In the genomic region with DNA sequence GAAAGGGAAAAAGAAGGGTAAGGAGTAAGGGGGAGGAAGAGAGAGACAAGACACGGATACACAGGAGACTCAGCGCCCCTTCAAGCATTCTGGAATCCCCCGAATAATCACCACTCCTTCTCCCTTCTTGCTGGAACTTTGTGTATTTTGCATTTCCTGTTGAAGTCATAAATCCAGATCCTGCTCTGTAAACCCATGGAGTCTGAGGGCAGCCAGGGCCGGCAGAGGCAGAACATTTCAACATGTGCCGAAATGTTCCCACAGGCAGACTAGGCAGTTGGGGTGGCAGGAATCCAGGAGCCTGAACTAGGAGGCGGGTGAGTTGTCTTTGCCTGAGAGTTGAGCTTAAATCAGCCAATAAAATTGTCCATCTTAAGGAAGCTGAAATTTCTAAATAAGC, we compare ENCODE assay signal across 8 cellular contexts.
DNase-seq lines count a peak whose midpoint lies in the region; ATAC-seq and TF ChIP-seq lines count a peak whose summit lies in the region.

No MANE protein-coding gene starts in this region.

- TF ChIP-seq CTCF in PC-3 (conservative IDR thresholded peaks at IDR 0.05; ENCODE audit: low read depth, low read length), result no peak
- no peak for TF ChIP-seq CTCF in esophagus muscularis mucosa (IDR thresholded peaks at IDR 0.05)
- TF ChIP-seq CTCF in mesothelial cell of epicardium (IDR thresholded peaks at IDR 0.05; ENCODE audit: unreplicated experiment), result no peak
- no peak for TF ChIP-seq CTCF in tibial nerve (IDR thresholded peaks at IDR 0.05)
- no peak for TF ChIP-seq CTCF in natural killer cell (IDR thresholded peaks at IDR 0.05)
- no peak for TF ChIP-seq CTCF in Caco-2 (IDR thresholded peaks at IDR 0.05; ENCODE audit: insufficient read depth in 1 of 2, low read depth in 1 of 2, low read length in 1 of 2, severe bottlenecking in 1 of 2, unreplicated experiment in 1 of 2)

- no TSS peak for BruUV-seq in PC-3 (replicated peaks; lab: Mats Ljungman, UMichigan)
- BruUV-seq in Caco-2 (replicated peaks; lab: Mats Ljungman, UMichigan), result no TSS peak

- H3K4me1 Mint-ChIP-seq in mesothelial cell of epicardium (peaks cover 33% of the 10 kb centered on the region), natural killer cell (peaks cover 7 to 12% of the 10 kb centered on the region in 2 donors), Caco-2 (ENCODE audit: low read depth, unreplicated experiment) (no peaks in the 10 kb centered on the region)

- no peaks in the 10 kb centered on the region for H3K36me3 ChIP-seq in PC-3 (ENCODE audit: low read depth, low read length)
- H3K36me3 ChIP-seq in esophagus muscularis mucosa, result no peaks in the 10 kb centered on the region
- no peaks in the 10 kb centered on the region for H3K36me3 ChIP-seq in tibial nerve
- no peaks in the 10 kb centered on the region for H3K36me3 ChIP-seq in Caco-2 (ENCODE audit: control insufficient read depth, insufficient read depth, low read length)

- intact Hi-C loops in PC-3 (cut with micrococcal nuclease) (no loop called here), esophagus muscularis mucosa (cut with DNase I) (no loop called here), natural killer cell (cut with micrococcal nuclease) (no loop called here), Caco-2 (cut with micrococcal nuclease; ENCODE audit: unreplicated experiment) (no loop called here)

- no peaks in the 10 kb centered on the region for H3K27me3 ChIP-seq in PC-3 (ENCODE audit: low read length)
- H3K27me3 ChIP-seq in esophagus muscularis mucosa, result no peaks in the 10 kb centered on the region
- H3K27me3 ChIP-seq in tibial nerve, result no peaks in the 10 kb centered on the region
- no peaks in the 10 kb centered on the region for H3K27me3 ChIP-seq in Caco-2 (replicated peaks; ENCODE audit: control insufficient read depth, insufficient read depth, low read length)

- H3K9me3 ChIP-seq in PC-3 (ENCODE audit: low read length) (no peaks in the 10 kb centered on the region), esophagus muscularis mucosa (no peaks in the 10 kb centered on the region), tibial nerve (no peaks in the 10 kb centered on the region), Caco-2 (no peaks in the 10 kb centered on the region)

- H3K36me3 Mint-ChIP-seq in mesothelial cell of epicardium (no peaks in the 10 kb centered on the region), natural killer cell (no peaks in the 10 kb centered on the region), Caco-2 (ENCODE audit: insufficient read depth, unreplicated experiment) (no peaks in the 10 kb centered on the region)

- ATAC-seq in PC-3 (peak; percentile 58), natural killer cell (no peak)

- H3K27me3 Mint-ChIP-seq in mesothelial cell of epicardium (ENCODE audit: low read depth), result peaks cover 24% of the 10 kb centered on the region
- H3K27me3 Mint-ChIP-seq in natural killer cell (ENCODE audit: low read depth in 2 of 2), result peaks cover 16 to 48% of the 10 kb centered on the region in 2 donors
- H3K27me3 Mint-ChIP-seq in Caco-2 (ENCODE audit: insufficient read depth, unreplicated experiment), result peaks cover 34% of the 10 kb centered on the region

- H2AFZ ChIP-seq in PC-3 (ENCODE audit: low read length), result no peak overlapping the region

- H3K4me3 Mint-ChIP-seq in mesothelial cell of epicardium (no peak overlapping the region), natural killer cell (no peak overlapping the region), Caco-2 (ENCODE audit: unreplicated experiment) (no peak overlapping the region)

- H3K4me1 ChIP-seq in PC-3 (ENCODE audit: insufficient read depth, low read length), result peaks cover 37% of the 10 kb centered on the region
- H3K4me1 ChIP-seq in esophagus muscularis mucosa, result peaks cover 78 to 86% (median 80%) of the 10 kb centered on the region in 4 donors
- peaks cover 0 to 96% (median 24%) of the 10 kb centered on the region in 4 donors for H3K4me1 ChIP-seq in tibial nerve
- no peaks in the 10 kb centered on the region for H3K4me1 ChIP-seq in Caco-2

- H3K27ac Mint-ChIP-seq in mesothelial cell of epicardium (peak overlapping the region; percentile 28), natural killer cell (no peak overlapping the region), Caco-2 (ENCODE audit: unreplicated experiment) (no peak overlapping the region)

- DNase-seq in PC-3 (peak; percentile 54), esophagus muscularis mucosa (ENCODE audit: extremely low spot score) (peak; percentile 95), mesothelial cell of epicardium (ENCODE audit: low spot score in 2 of 2, unreplicated experiment in 2 of 2) (no peak), tibial nerve (ENCODE audit: low spot score in 2 of 2) (peak; percentile 86 to 92), natural killer cell (no peak), kidney tubule cell (ENCODE audit: low spot score) (no peak), Caco-2 (no peak)
- no peak for DNase-seq in activated effector memory CD4-positive, alpha-beta T cell treated with anti-CD3 and anti-CD28 coated beads, Interleukin-2, amount 50 U/mL, for 16 hours

- no peaks in the 10 kb centered on the region for H3F3A ChIP-seq in PC-3 (ENCODE audit: low read length, unreplicated experiment)

- H3K4me2 ChIP-seq in PC-3 (ENCODE audit: low read length), result peak overlapping the region; percentile 9; the same call in 1 of the 2 replicates

- TF ChIP-seq POLR2A in esophagus muscularis mucosa (IDR thresholded peaks at IDR 0.05; ENCODE audit: low read depth) (no peak), tibial nerve (IDR thresholded peaks at IDR 0.05) (no peak)

- H3K4me3 ChIP-seq in PC-3 (ENCODE audit: low read length) (no peak overlapping the region), esophagus muscularis mucosa (no peak overlapping the region), tibial nerve (no peak overlapping the region), Caco-2 (ENCODE audit: low read depth, low read length) (no peak overlapping the region)

- H3K27ac ChIP-seq in PC-3 (ENCODE audit: low read length) (peak overlapping the region; percentile 50), esophagus muscularis mucosa (replicated peaks in 1 of 4) (peak overlapping the region; percentile 67 to 86 (median 78)), tibial nerve (peak overlapping the region; percentile 28 to 89 (median 64))

- peak; percentile 46 for TF ChIP-seq EP300 in esophagus muscularis mucosa (IDR thresholded peaks at IDR 0.05)
- peak; percentile 54 to 94 for TF ChIP-seq EP300 in tibial nerve (IDR thresholded peaks at IDR 0.05)

- CTCF ChIA-PET in PC-3 (lab: Charles Lee), result interaction anchor here (0.8 kb wide), 1 partner anchor 19 kb away, joined by 3 read pairs; no protein-coding TSS in a partner anchor
- CTCF ChIA-PET in Caco-2 (lab: Charles Lee), result no interaction called here

- H3K9me2 ChIP-seq in PC-3 (replicated peaks; ENCODE audit: low read length), result no peaks in the 10 kb centered on the region

- H4K20me1 ChIP-seq in PC-3 (ENCODE audit: low read length), result no peaks in the 10 kb centered on the region

- H3K9me3 Mint-ChIP-seq in mesothelial cell of epicardium (no peaks in the 10 kb centered on the region), natural killer cell (no peaks in the 10 kb centered on the region), Caco-2 (ENCODE audit: unreplicated experiment) (no peaks in the 10 kb centered on the region)

- 38% methylated on average over 6 of the region's 6 CpGs for WGBS in esophagus muscularis mucosa
- 16 to 20% methylated on average over 6 of the region's 6 CpGs for whole genome bisulfite sequencing in tibial nerve, 2 donors

- POLR2A ChIA-PET in PC-3 (lab: Charles Lee; ENCODE audit: unreplicated experiment) (no interaction called here), Caco-2 (lab: Charles Lee) (no interaction called here)

- H3K79me2 ChIP-seq in PC-3 (ENCODE audit: low read length), result peaks cover 35% of the 10 kb centered on the region

- peak overlapping the region; percentile 9; the same call in 1 of the 2 replicates for H3K9ac ChIP-seq in PC-3 (ENCODE audit: low read length)

Comparison
In these comparisons a context has a peak if more than half of its experiments do, and no peak if none do; other contexts are left out.
1. DNase-seq: peak in PC-3 (single experiment), esophagus muscularis mucosa (single experiment) and tibial nerve (2 of 2); none in mesothelial cell of epicardium (0 of 2), natural killer cell (single experiment), kidney tubule cell (single experiment), activated effector memory CD4-positive, alpha-beta T cell treated with anti-CD3 and anti-CD28 coated beads, Interleukin-2, amount 50 U/mL, for 16 hours (single experiment) and Caco-2 (0 of 2).
2. Peak in every context shown above with its lines, with median percentiles within 50 percentile points of each other: H3K27ac ChIP-seq.